18 cellular contexts compared by ENCODE assay signal in the genomic region with DNA sequence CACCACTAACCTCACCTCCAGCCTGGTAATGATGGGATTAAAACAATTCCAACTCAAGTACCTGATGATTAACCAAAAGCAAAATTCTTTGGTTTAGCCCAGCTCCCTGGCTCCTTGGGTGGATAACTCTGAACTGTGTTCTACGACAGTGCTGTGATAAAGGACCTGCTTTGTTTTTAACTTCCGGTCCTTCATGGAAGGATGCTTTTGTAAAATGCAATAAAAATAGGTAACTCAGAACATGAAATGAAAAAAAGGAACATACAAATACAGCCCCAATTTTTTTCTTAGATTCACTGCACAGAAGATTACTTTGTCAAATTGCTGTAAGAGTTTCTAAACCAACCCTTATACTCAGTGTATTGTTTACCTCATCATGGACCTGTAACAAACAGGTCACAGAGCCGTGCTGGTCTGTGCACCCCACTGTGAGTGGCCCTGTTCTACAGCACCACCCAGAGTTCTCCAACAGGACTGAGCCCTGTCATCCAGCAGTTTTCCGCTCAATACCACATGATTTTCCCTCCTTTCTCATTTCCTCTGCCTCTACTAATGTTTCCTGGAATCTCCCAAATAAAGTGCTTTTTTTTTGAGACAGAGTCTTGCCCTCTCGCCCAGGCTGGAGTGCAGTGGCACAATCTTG. TPM values are rescaled to one million over a fixed set of nuclear protein-coding genes. Genes with fewer than 3 reads are reported as not detected.
DNase-seq lines count a peak whose midpoint lies in the region; ATAC-seq and TF ChIP-seq lines count a peak whose summit lies in the region.
"Had no signal": no experiment of that assay in that cellular context is flagged by ENCODE, and none has a peak within 500 bp of the region (broad histone marks: within the 10 kb centered on the region; RNA-seq: fewer than 3 reads in every experiment).

No MANE protein-coding gene starts in this region.

- no peaks in the 10 kb centered on the region for H3K9me3 Mint-ChIP-seq in nephron
- H3K9me3 Mint-ChIP-seq: brain had no signal

- intact Hi-C loops in psoas muscle (cut with DNase I) (no loop called here), tibial artery (cut with DNase I; ENCODE audit: low total_unique reads) (no loop called here)

- TF ChIP-seq CTCF in GM12872 (IDR thresholded peaks at IDR 0.05; ENCODE audit: insufficient read depth, low read depth, low read length) (peak; percentile 32; the same call in 2 of the 3 replicates), nephron (IDR thresholded peaks at IDR 0.05; ENCODE audit: unreplicated experiment in 3 of 3) (no peak), psoas muscle (IDR thresholded peaks at IDR 0.05) (no peak), tibial artery (IDR thresholded peaks at IDR 0.05) (no peak)

- H3K27ac ChIP-seq in psoas muscle (no peak overlapping the region), tibial artery (no peak overlapping the region)
- H3K27ac ChIP-seq: gastrocnemius medialis had no signal

- in situ Hi-C loops in SK-MEL-5 (cut with HindIII; ENCODE audit: low pct_unique_long_range_greater_than_20kb, low sequenced_read_pairs) = no loop called here

- no peaks in the 10 kb centered on the region for H3K27me3 ChIP-seq in psoas muscle (ENCODE audit: insufficient read depth in 3 of 3, low read length in 2 of 3)
- H3K27me3 ChIP-seq in tibial artery = no peaks in the 10 kb centered on the region
- H3K27me3 ChIP-seq: gastrocnemius medialis had no signal

- ATAC-seq in GM21723 (IDR thresholded peaks at IDR 0.05; ENCODE audit: unreplicated experiment) (peak; percentile 34), psoas muscle (no peak)
- ATAC-seq: gastrocnemius medialis had no signal

- H3K36me3 Mint-ChIP-seq in nephron (ENCODE audit: low read depth) = peaks cover 10% of the 10 kb centered on the region

- H3K4me3 ChIP-seq in psoas muscle (no peak overlapping the region), tibial artery (no peak overlapping the region)
- H3K4me3 ChIP-seq: gastrocnemius medialis had no signal

- H3K27ac Mint-ChIP-seq in nephron = peak overlapping the region; percentile 60 to 83 (median 82)

- H3K9me3 ChIP-seq in psoas muscle = no peaks in the 10 kb centered on the region
- no peaks in the 10 kb centered on the region for H3K9me3 ChIP-seq in tibial artery
- H3K9me3 ChIP-seq: gastrocnemius medialis had no signal

- H3K4me1 ChIP-seq in psoas muscle = no peaks in the 10 kb centered on the region
- peaks cover 0 to 6% (median 2%) of the 10 kb centered on the region in 4 donors for H3K4me1 ChIP-seq in tibial artery

- WGBS in psoas muscle, 3 donors = 82 to 89% (median 84%) methylated on average over 5 of the region's 5 CpGs

- H3K36me3 ChIP-seq in psoas muscle (ENCODE audit: insufficient read depth in 1 of 2, low read depth in 1 of 2) (no peaks in the 10 kb centered on the region), tibial artery (no peaks in the 10 kb centered on the region)
- H3K36me3 ChIP-seq: gastrocnemius medialis had no signal

- H3K4me3 Mint-ChIP-seq in nephron = peak overlapping the region; percentile 7 to 43 (median 29)

- H3K4me1 Mint-ChIP-seq in nephron = peaks cover 3% of the 10 kb centered on the region

- no peaks in the 10 kb centered on the region for H3K27me3 Mint-ChIP-seq in nephron (ENCODE audit: low read depth)

- DNase-seq in SK-MEL-5 (ENCODE audit: low read depth, low spot score) (peak; percentile 19), HCEC 1CT (no peak), psoas muscle (no peak), SIG-M5 (lab: John Stamatoyannopoulos, UW) (no peak), tibial artery (no peak)
- DNase-seq: activated naive CD4-positive, alpha-beta T cell; AML-193; DMS79; effector CD4-positive, alpha-beta T cell; gastrocnemius medialis; NCI-H187 treated with DMSO at 0.1 percent for 48 hours; NCI-H82 had no signal

RNA-seq across cellular contexts. Expression of a gene that starts 4.9 kb away (rescaled TPM):
- 34.2 and 34.4 TPM in 2 replicates for total RNA-seq in SK-MEL-5 (2014; rRNA removed; shearing (Covaris generic))
- polyA plus RNA-seq in SK-MEL-5 (2015; cell fraction: cytosol; rRNA removed) = 23.1 and 27.6 TPM in 2 replicates
- polyA plus RNA-seq in SK-MEL-5 (2015; cell fraction: nucleus; rRNA removed) = 67.7 and 69.0 TPM in 2 replicates
- total RNA-seq in psoas muscle = 10 to 100 TPM; 58.8 to 98.4 (median 70.0) TPM
- polyA plus RNA-seq in psoas muscle = 10 to 100 TPM; 28.4 to 88.2 (median 35.6) TPM

RNA-seq across cellular contexts. Expression of a gene that starts 25.6 kb away (rescaled TPM):
- 1.0 and 2.5 TPM in 2 replicates for total RNA-seq in SK-MEL-5 (2014; rRNA removed; shearing (Covaris generic))
- 2.4 and 6.2 TPM in 2 replicates for polyA plus RNA-seq in SK-MEL-5 (2015; cell fraction: cytosol; rRNA removed)
- polyA plus RNA-seq in SK-MEL-5 (2015; cell fraction: nucleus; rRNA removed) = 1.1 TPM in 1 of 2 replicates, not detected in the other
- total RNA-seq in psoas muscle = 1 to 10 TPM in 2 of 4 donors, under 1 TPM in 1, not detected in 1; 0.44 to 3.2 (median 2.3) TPM
- polyA plus RNA-seq in psoas muscle = 1 to 10 TPM; 1.9 to 6.1 (median 3.1) TPM

RNA-seq across cellular contexts. Expression of a gene that starts 45.8 kb away (rescaled TPM):
- total RNA-seq in SK-MEL-5 (2014; rRNA removed; shearing (Covaris generic)) = 0.80 and 4.0 TPM in 2 replicates
- 3.5 and 4.4 TPM in 2 replicates for polyA plus RNA-seq in SK-MEL-5 (2015; cell fraction: cytosol; rRNA removed)
- 0.35 and 9.4 TPM in 2 replicates for polyA plus RNA-seq in SK-MEL-5 (2015; cell fraction: nucleus; rRNA removed)
- total RNA-seq in psoas muscle = 1 to 10 TPM in 1 of 4 donors, under 1 TPM in 1, not detected in 2; 0.93 to 1.9 TPM
- polyA plus RNA-seq in psoas muscle = 1 to 10 TPM in 1 of 3 donors, under 1 TPM in 1, not detected in 1; 1.00 to 2.3 TPM
- total RNA-seq: activated CD8-positive, alpha-beta memory T cell treated with anti-CD3 and anti-CD28 coated beads for 36 hours; pulmonary artery endothelial cell had no signal
